ENCODE assay signal across 12 cellular contexts in genomic region chr6:144415014-144415413, GRCh38.
DNase-seq lines count a peak whose midpoint lies in the region; ATAC-seq, FAIRE-seq and TF ChIP-seq lines count a peak whose summit lies in the region.
"Had no signal": no experiment of that assay in that cellular context is flagged by ENCODE, and none has a peak within 500 bp of the region (broad histone marks: within the 10 kb centered on the region; RNA-seq: fewer than 3 reads in every experiment).

No MANE protein-coding gene starts in this region.

- no peaks in the 10 kb centered on the region for H3K27me3 ChIP-seq in astrocyte (ENCODE audit: insufficient read depth, low read length)

- H3K27ac ChIP-seq in astrocyte (ENCODE audit: low read depth, low read length): peak overlapping the region; percentile 86
- H3K27ac ChIP-seq: thoracic aorta had no signal

- DNase-seq in AG10803 (ENCODE audit: low read depth) (peak; percentile 59), LNCaP clone FGC (ENCODE audit: low read depth) (peak; percentile 92), astrocyte (ENCODE audit: low read depth) (peak; percentile 84), immature natural killer cell (no peak), GM10248 (ENCODE audit: extremely low spot score) (no peak)
- DNase-seq in stimulated activated CD4-positive, alpha-beta T cell treated with anti-CD3 and anti-CD28 coated beads, Interleukin-2, amount 100 ng/mL, for 24 hours: no peak
- DNase-seq in activated T-cell treated with anti-CD3 and anti-CD28 coated beads, Interleukin-2, amount 50 U/mL, for 72 hours: no peak
- DNase-seq: amygdala, NCI-H1092 treated with DMSO at 0.1 percent for 48 hours, nephron progenitor cell had no signal

- H3K4me3 ChIP-seq in AG10803 (ENCODE audit: low read length) (no peak overlapping the region), LNCaP clone FGC (ENCODE audit: low read depth, low read length) (no peak overlapping the region), astrocyte (ENCODE audit: insufficient read depth, low read depth, low read length) (peak overlapping the region; percentile 43)
- H3K4me3 ChIP-seq: thoracic aorta had no signal

- H3K36me3 Mint-ChIP-seq in astrocyte (ENCODE audit: low read depth, unreplicated experiment): no peaks in the 10 kb centered on the region
- peaks cover 0 to 3% (median 0%) of the 10 kb centered on the region in 3 donors for H3K36me3 Mint-ChIP-seq in immature natural killer cell
- H3K36me3 Mint-ChIP-seq in activated T-cell treated with anti-CD3 and anti-CD28 coated beads, Interleukin-2, amount 50 U/mL, for 72 hours (ENCODE audit: insufficient read depth in 2 of 2): peaks cover 0 to 2% of the 10 kb centered on the region in 2 donors

- H3K27ac Mint-ChIP-seq in astrocyte (ENCODE audit: unreplicated experiment) (no peak overlapping the region), immature natural killer cell (peak overlapping the region in 4 of 6 donors; percentile 10 to 59 (median 36))
- no peak overlapping the region for H3K27ac Mint-ChIP-seq in activated T-cell treated with anti-CD3 and anti-CD28 coated beads, Interleukin-2, amount 50 U/mL, for 72 hours
- H3K27ac Mint-ChIP-seq: nephron progenitor cell had no signal

- H4K20me1 ChIP-seq in astrocyte (ENCODE audit: insufficient read depth, low read length): peaks cover 3% of the 10 kb centered on the region

- TF ChIP-seq CTCF in AG10803 (conservative IDR thresholded peaks at IDR 0.05; ENCODE audit: low read length) (no peak), LNCaP clone FGC (IDR thresholded peaks at IDR 0.05; ENCODE audit: control insufficient read depth, extremely low read depth, insufficient read depth) (no peak), astrocyte (IDR thresholded peaks at IDR 0.05; ENCODE audit: insufficient read depth, low read depth, low read length) (no peak), GM10248 (IDR thresholded peaks at IDR 0.05; ENCODE audit: control extremely low read depth, extremely low read depth, low read depth, missing control alignments) (no peak)

- H3K4me3 Mint-ChIP-seq in astrocyte (ENCODE audit: unreplicated experiment): no peak overlapping the region
- H3K4me3 Mint-ChIP-seq in immature natural killer cell: no peak overlapping the region
- no peak overlapping the region for H3K4me3 Mint-ChIP-seq in activated T-cell treated with anti-CD3 and anti-CD28 coated beads, Interleukin-2, amount 50 U/mL, for 72 hours
- H3K4me3 Mint-ChIP-seq: nephron progenitor cell had no signal

- peaks cover 17% of the 10 kb centered on the region for H3K79me2 ChIP-seq in astrocyte (ENCODE audit: insufficient read depth, low read length)

- peak; percentile 94 for FAIRE-seq in astrocyte (lab: Jason Lieb, UNC)

- POLR2A ChIA-PET in GM10248 (lab: Yijun Ruan, JAX): no interaction called here

- H3K27me3 Mint-ChIP-seq in astrocyte (ENCODE audit: low read depth, unreplicated experiment) (no peaks in the 10 kb centered on the region), immature natural killer cell (ENCODE audit: low read depth in 3 of 3) (no peaks in the 10 kb centered on the region)
- H3K27me3 Mint-ChIP-seq in activated T-cell treated with anti-CD3 and anti-CD28 coated beads, Interleukin-2, amount 50 U/mL, for 72 hours (ENCODE audit: low read depth): no peaks in the 10 kb centered on the region

- no peaks in the 10 kb centered on the region for H3K36me3 ChIP-seq in astrocyte (ENCODE audit: insufficient read depth, low read length)
- H3K36me3 ChIP-seq: thoracic aorta had no signal

- H3K4me2 ChIP-seq in astrocyte (ENCODE audit: low read length): peak overlapping the region; percentile 82

- H3K4me1 Mint-ChIP-seq in astrocyte (ENCODE audit: low read depth, unreplicated experiment) (peaks cover 20% of the 10 kb centered on the region), immature natural killer cell (peaks cover 84 to 98% of the 10 kb centered on the region in 2 donors)
- peaks cover 40% of the 10 kb centered on the region for H3K4me1 Mint-ChIP-seq in activated T-cell treated with anti-CD3 and anti-CD28 coated beads, Interleukin-2, amount 50 U/mL, for 72 hours (ENCODE audit: low read depth)

- H3K9me3 Mint-ChIP-seq in astrocyte (ENCODE audit: unreplicated experiment) (no peaks in the 10 kb centered on the region), immature natural killer cell (no peaks in the 10 kb centered on the region)
- H3K9me3 Mint-ChIP-seq in activated T-cell treated with anti-CD3 and anti-CD28 coated beads, Interleukin-2, amount 50 U/mL, for 72 hours: peaks cover 2% of the 10 kb centered on the region in 2 donors

- ATAC-seq in GM19395 (IDR thresholded peaks at IDR 0.05; ENCODE audit: unreplicated experiment): no peak
- no peak for ATAC-seq in activated T-cell treated with anti-CD3 and anti-CD28 coated beads, Interleukin-2, amount 50 U/mL, for 72 hours (replicated peaks in 1 of 2)

- no peaks in the 10 kb centered on the region for H3K9me3 ChIP-seq in astrocyte (ENCODE audit: insufficient read depth, low read depth, low read length)
- H3K9me3 ChIP-seq: thoracic aorta had no signal

- H3K4me1 ChIP-seq in astrocyte (ENCODE audit: insufficient read depth, low read length): peaks cover 19% of the 10 kb centered on the region

- peak overlapping the region; percentile 36 for H3K9ac ChIP-seq in astrocyte (ENCODE audit: low read length)

- no peak overlapping the region for H2AFZ ChIP-seq in astrocyte (ENCODE audit: low read depth, low read length)

- CTCF ChIA-PET in GM10248 (lab: Yijun Ruan, JAX): no interaction called here

Comparison
In these comparisons a context has a peak if more than half of its experiments do, and no peak if none do; other contexts are left out.
1. DNase-seq: peak in AG10803 (single experiment), LNCaP clone FGC (single experiment) and astrocyte (single experiment); none in immature natural killer cell (0 of 3), GM10248 (single experiment), stimulated activated CD4-positive, alpha-beta T cell treated with anti-CD3 and anti-CD28 coated beads, Interleukin-2, amount 100 ng/mL, for 24 hours (0 of 2) and activated T-cell treated with anti-CD3 and anti-CD28 coated beads, Interleukin-2, amount 50 U/mL, for 72 hours (0 of 2).
2. H3K27ac Mint-ChIP-seq: peak in immature natural killer cell (4 of 6); none in astrocyte (single experiment) and activated T-cell treated with anti-CD3 and anti-CD28 coated beads, Interleukin-2, amount 50 U/mL, for 72 hours (single experiment).